27 cellular contexts compared by ENCODE assay signal in the genomic region with DNA sequence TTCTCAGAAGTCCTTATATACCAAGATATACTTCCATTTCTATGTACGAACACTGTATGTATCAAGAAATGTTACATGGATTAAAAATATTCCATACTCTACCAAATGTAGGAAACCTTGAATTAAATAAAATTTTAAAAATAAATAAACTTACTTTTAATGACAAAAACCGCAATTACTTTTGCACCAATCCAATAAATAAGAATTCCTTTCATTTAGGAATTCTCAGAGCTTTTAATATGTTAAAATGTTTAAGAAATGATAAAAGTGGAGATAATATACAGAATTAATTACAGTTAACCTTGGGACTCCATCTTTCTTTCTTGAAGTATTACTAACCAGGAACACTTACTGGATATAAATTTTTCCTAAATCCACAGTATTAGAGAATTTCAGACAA.
"Had no signal": no experiment of that assay in that cellular context is flagged by ENCODE, and none has a peak within 500 bp of the region (broad histone marks: within the 10 kb centered on the region; RNA-seq: fewer than 3 reads in every experiment).

No MANE protein-coding gene starts in this region.

- H3K36me3 ChIP-seq: stomach, suprapubic skin, thoracic aorta, thyroid gland, tibial artery, tibial nerve, upper lobe of left lung, upper lobe of right lung, uterus, vagina had no signal

- H3K27ac ChIP-seq: stomach, suprapubic skin, testis, thoracic aorta, thyroid gland, tibial artery, tibial nerve, transverse colon, upper lobe of left lung, upper lobe of right lung, uterus, vagina had no signal

- FAIRE-seq: urothelium cell line had no signal

- ATAC-seq: stimulated activated effector memory CD8-positive, alpha-beta T cell treated with anti-CD3 and anti-CD28 coated beads, Interleukin-12 subunit alpha, Interleukin-12 subunit beta, amount 100 ng/mL, for 72 hours; stimulated activated memory B cell treated with anti-CD40 and anti-IgM and Interleukin-4, amounts not matched to agents 10 μg/mL and 1 μg/mL and 100 μg/mL, for 72 hours; stimulated activated naive B cell treated with anti-CD40 and anti-IgM and Interleukin-4, amounts not matched to agents 10 μg/mL and 1 μg/mL and 100 μg/mL, for 72 hours; stimulated activated naive CD8-positive, alpha-beta T cell treated with anti-CD3 and anti-CD28 coated beads, Interleukin-15, amount 100 ng/mL, for 72 hours; stimulated activated naive CD8-positive, alpha-beta T cell treated with anti-CD3 and anti-CD28 coated beads, Interleukin-15, Interleukin-2, amounts not matched to agents 100 U/mL and 50 U/mL, for 24 hours; upper lobe of right lung had no signal

- H3K27me3 ChIP-seq: stomach, suprapubic skin, testis, thyroid gland, tibial artery, tibial nerve, transverse colon, upper lobe of left lung, upper lobe of right lung, uterus, vagina had no signal

- H3K4me1 ChIP-seq: stomach, suprapubic skin, testis, thyroid gland, tibial artery, tibial nerve, transverse colon, upper lobe of left lung, upper lobe of right lung, uterus, vagina had no signal

- H3K4me3 ChIP-seq: stomach, suprapubic skin, testis, thoracic aorta, thyroid gland, tibial artery, tibial nerve, transverse colon, upper lobe of left lung, upper lobe of right lung, uterus, vagina had no signal

- DNase-seq: stimulated activated CD4-positive, alpha-beta T cell treated with anti-CD3 and anti-CD28 coated beads, Interleukin-2, amount 100 ng/mL, for 48 hours; stimulated activated CD4-positive, alpha-beta T cell treated with anti-CD3 and anti-CD28 coated beads, Interleukin-4, amount 100 ng/mL, for 1 hour; stimulated activated CD4-positive, alpha-beta T cell treated with anti-CD3 and anti-CD28 coated beads, Interleukin-4, amount 100 ng/mL, for 24 hours; stimulated activated CD4-positive, alpha-beta T cell treated with anti-CD3 and anti-CD28 coated beads, Interleukin-4, amount 100 ng/mL, for 4 hours; stimulated activated CD8-positive, alpha-beta memory T cell treated with anti-CD3 and anti-CD28 coated beads, Interleukin-4, amount 100 ng/mL, for 48 hours; stimulated activated naive B cell treated with anti-CD40 and anti-IgM and Interleukin-4, amounts not matched to agents 10 μg/mL and 1 μg/mL and 100 μg/mL, for 72 hours; stimulated activated naive CD4-positive, alpha-beta T cell; stimulated activated naive CD4-positive, alpha-beta T cell treated with Interleukin-2 at 50 U/mL for 16 hours; stimulated activated naive CD8-positive, alpha-beta T cell treated with anti-CD3 and anti-CD28 coated beads, Interleukin-15, amount 100 ng/mL, for 72 hours; stimulated activated naive CD8-positive, alpha-beta T cell treated with anti-CD3 and anti-CD28 coated beads, Interleukin-15, Interleukin-2, amounts not matched to agents 100 U/mL and 50 U/mL, for 24 hours; stomach; substantia nigra; testis; thyroid gland; tibial artery; transverse colon; trophoblast cell; upper lobe of left lung; upper lobe of right lung; uterus had no signal

- H3K9me3 ChIP-seq: suprapubic skin, testis, thoracic aorta, thyroid gland, tibial artery, tibial nerve, transverse colon, upper lobe of left lung, upper lobe of right lung, uterus, vagina had no signal
